Comparison of ENCODE assay signal across 8 cellular contexts in the genomic region with DNA sequence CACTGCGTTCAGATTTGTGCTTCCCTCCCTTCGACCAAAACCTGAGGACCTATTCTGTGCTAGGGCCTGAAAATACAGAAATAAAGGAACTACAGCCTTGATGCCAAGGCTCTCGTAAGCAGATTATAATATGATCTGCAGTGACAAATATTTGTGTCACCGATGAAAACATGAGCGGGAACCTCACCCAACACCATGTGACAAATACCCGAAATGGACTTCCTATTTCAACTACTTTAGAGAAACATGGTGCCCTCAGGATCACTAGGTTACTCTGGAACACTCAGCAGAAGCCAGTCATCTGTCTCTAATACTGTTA. TPM values are rescaled to one million over a fixed set of nuclear protein-coding genes. Genes with fewer than 3 reads are reported as not detected.
A peak's percentile ranks its signal among the peaks of the same experiment; 100 is the strongest.
DNase-seq lines count a peak whose midpoint lies in the region; TF ChIP-seq lines count a peak whose summit lies in the region.

No MANE protein-coding gene starts in this region.

- no peak overlapping the region for H3K9ac ChIP-seq in MM.1S (ENCODE audit: low read length)

- peak overlapping the region; percentile 91 for H3K4me3 ChIP-seq in GM06990 (replicated peaks; ENCODE audit: low read depth, low read length)
- H3K4me3 ChIP-seq in MM.1S (ENCODE audit: low read length), result peak overlapping the region; percentile 93
- peak overlapping the region; percentile 69 for H3K4me3 ChIP-seq in mononuclear cell (ENCODE audit: low read length)

- H3K79me2 ChIP-seq in MM.1S (ENCODE audit: low read length), result peaks cover 9% of the 10 kb centered on the region

- TF ChIP-seq CTCF in GM06990 (IDR thresholded peaks at IDR 0.05; ENCODE audit: insufficient read depth, low read length, poor library complexity, severe bottlenecking) (no peak), MM.1S (IDR thresholded peaks at IDR 0.05; ENCODE audit: low read length) (no peak)

- H3K4me1 ChIP-seq in MM.1S (ENCODE audit: low read length), result peaks cover 5% of the 10 kb centered on the region; the same call in 1 of the 2 replicates
- H3K4me1 ChIP-seq in mononuclear cell (ENCODE audit: insufficient read depth, low read length), result peaks cover 29% of the 10 kb centered on the region

- H3K9me3 ChIP-seq in MM.1S (replicated peaks; ENCODE audit: insufficient read depth, low read length) (no peaks in the 10 kb centered on the region), mononuclear cell (ENCODE audit: low read depth, low read length) (no peaks in the 10 kb centered on the region)

- no peaks in the 10 kb centered on the region for H3K27me3 ChIP-seq in GM06990 (replicated peaks; ENCODE audit: control insufficient read depth, insufficient read depth, low read length)
- H3K27me3 ChIP-seq in MM.1S (replicated peaks; ENCODE audit: insufficient read depth, low read length), result peaks cover 51% of the 10 kb centered on the region
- no peaks in the 10 kb centered on the region for H3K27me3 ChIP-seq in mononuclear cell (ENCODE audit: insufficient read depth, low read length)

- no peak overlapping the region for H3K27ac ChIP-seq in MM.1S (ENCODE audit: low read length)

- peak overlapping the region; percentile 97 for H3K4me2 ChIP-seq in MM.1S (ENCODE audit: low read depth, low read length)

- H3F3A ChIP-seq in MM.1S (ENCODE audit: insufficient read depth, low read length), result no peaks in the 10 kb centered on the region

- DNase-seq in GM06990 (ENCODE audit: extremely low read depth, insufficient read length), result no peak
- DNase-seq in MM.1S, result no peak
- peak; percentile 27 for DNase-seq in cerebellum (ENCODE audit: low spot score)
- no peak for DNase-seq in GM19238 (ENCODE audit: insufficient read length, low spot score)
- DNase-seq in SHP77 (lab: John Stamatoyannopoulos, UW), result no peak
- no peak for DNase-seq in activated CD4-positive, alpha-beta T cell treated with anti-CD3 and anti-CD28 coated beads, Interleukin-2, amount 50 U/mL, for 48 hours
- DNase-seq in GM03348 (ENCODE audit: low spot score), result no peak

- peak overlapping the region; percentile 98 for H2AFZ ChIP-seq in MM.1S (ENCODE audit: low read length)

- no peaks in the 10 kb centered on the region for H3K9me2 ChIP-seq in MM.1S (replicated peaks; ENCODE audit: insufficient read depth, low read length)

- H4K20me1 ChIP-seq in MM.1S (ENCODE audit: insufficient read depth, low read length), result no peaks in the 10 kb centered on the region

- H3K36me3 ChIP-seq in GM06990 (ENCODE audit: control insufficient read depth, insufficient read depth, low read length) (no peaks in the 10 kb centered on the region), MM.1S (replicated peaks; ENCODE audit: insufficient read depth, low read length) (peaks cover 4% of the 10 kb centered on the region; the same call in 1 of the 2 replicates)

RNA-seq across cellular contexts. Expression of a gene that starts 0.5 kb away (rescaled TPM):
- total RNA-seq in cerebellum, result 33.6 TPM
- 105 TPM for total RNA-seq in mononuclear cell

RNA-seq across cellular contexts. Expression of a gene that starts 13.5 kb away (rescaled TPM):
- total RNA-seq in cerebellum (5.8 TPM), mononuclear cell (7.3 TPM)
